8 cellular contexts compared by ENCODE assay signal in genomic region chr3:34235096-34235495, GRCh38.
"Had no signal": no experiment of that assay in that cellular context is flagged by ENCODE, and none has a peak within 500 bp of the region (broad histone marks: within the 10 kb centered on the region; RNA-seq: fewer than 3 reads in every experiment).

No MANE protein-coding gene starts in this region.

- H3K9me3 Mint-ChIP-seq: IgD-negative memory B cell had no signal

- H3K4me2 ChIP-seq: KMS-11 had no signal

- H3K27me3 Mint-ChIP-seq: IgD-negative memory B cell had no signal

- DNase-seq: IMR-90, KBM-7, KG1 had no signal

- H3K9ac ChIP-seq: KMS-11 had no signal

- ATAC-seq: HepG2, K562 had no signal

- H3K27ac ChIP-seq: HL-60, KMS-11 had no signal

- H3K4me3 Mint-ChIP-seq: IgD-negative memory B cell had no signal

- H3K27ac Mint-ChIP-seq: IgD-negative memory B cell had no signal

- H3K4me3 ChIP-seq: K562 had no signal
